In the genomic region with DNA sequence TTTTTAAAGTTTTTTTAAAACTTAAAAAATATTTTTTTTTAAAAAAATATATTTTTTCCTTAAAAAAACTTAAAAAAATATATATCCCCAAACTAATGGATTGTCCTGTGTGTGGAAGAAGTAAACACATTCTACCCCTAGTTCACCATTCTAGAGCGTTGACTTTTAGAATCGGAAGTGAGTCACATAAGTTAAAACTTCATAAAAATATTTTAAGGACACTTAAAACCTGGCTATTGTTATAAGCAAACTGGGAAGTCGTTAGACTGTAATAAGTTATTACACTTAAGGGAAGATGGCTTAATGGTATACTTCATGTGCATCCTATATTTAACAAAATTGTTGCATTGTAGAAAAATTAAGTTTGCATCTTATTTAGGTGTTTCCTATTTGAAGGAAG, we compare ENCODE assay signal across 29 cellular contexts.
"Had no signal": no experiment of that assay in that cellular context is flagged by ENCODE, and none has a peak within 500 bp of the region (broad histone marks: within the 10 kb centered on the region; RNA-seq: fewer than 3 reads in every experiment).

No MANE protein-coding gene starts in this region.

- DNase-seq: hippocampal formation; left colon; left lung; mesendoderm; midbrain; mucosa of descending colon; naive thymus-derived CD4-positive, alpha-beta T cell; pancreas; posterior cingulate gyrus; retina; right cardiac atrium; stimulated activated CD4-positive, alpha-beta T cell treated with anti-CD3 and anti-CD28 coated beads, Interleukin-12 subunit alpha, Interleukin-12 subunit beta, amount 100 ng/mL, for 4 hours; stimulated activated CD4-positive, alpha-beta T cell treated with anti-CD3 and anti-CD28 coated beads, Interleukin-15, amount 100 ng/mL, for 24 hours; stimulated activated CD4-positive, alpha-beta T cell treated with anti-CD3 and anti-CD28 coated beads, Interleukin-2, amount 100 ng/mL, for 24 hours; stimulated activated CD4-positive, alpha-beta T cell treated with anti-CD3 and anti-CD28 coated beads, Interleukin-4, amount 100 ng/mL, for 1 hour; stimulated activated naive B cell treated with anti-CD40 and anti-IgM and Interleukin-4, amounts not matched to agents 10 μg/mL and 1 μg/mL and 100 μg/mL, for 72 hours; stimulated activated naive CD8-positive, alpha-beta T cell treated with anti-CD3 and anti-CD28 coated beads, Interleukin-15, Interleukin-2, amounts not matched to agents 100 U/mL and 50 U/mL, for 24 hours; stomach; testis; thyroid gland; transverse colon; upper lobe of right lung had no signal

- H3K4me3 ChIP-seq: left lung, lung, mucosa of descending colon, pancreas, prostate gland, skin epidermis, stomach, testis, thyroid gland, transverse colon, upper lobe of right lung had no signal

- ATAC-seq: mucosa of descending colon; naive thymus-derived CD4-positive, alpha-beta T cell; natural killer cell treated with Interleukin-12 subunit alpha and Interleukin-12 subunit beta and Interleukin-15 and Interleukin-18, amount 100 ng/mL, for 72 hours; right cardiac atrium; sciatic nerve; stimulated activated naive B cell treated with anti-CD40 and anti-IgM and Interleukin-4, amounts not matched to agents 10 μg/mL and 1 μg/mL and 100 μg/mL, for 72 hours; stimulated activated naive CD8-positive, alpha-beta T cell treated with anti-CD3 and anti-CD28 coated beads, Interleukin-15, Interleukin-2, amounts not matched to agents 100 U/mL and 50 U/mL, for 24 hours had no signal

- H3K36me3 ChIP-seq: pancreas, prostate gland had no signal

- FAIRE-seq: keratinocyte, urothelium cell line had no signal

- H3K27ac ChIP-seq: pancreas, prostate gland, skin epidermis, stomach, testis, thyroid gland, transverse colon, upper lobe of right lung had no signal

- H3K4me1 ChIP-seq: prostate gland, testis, upper lobe of right lung had no signal

- H3K27me3 ChIP-seq: left lung, pancreas, stomach, testis, thyroid gland, transverse colon, upper lobe of right lung had no signal

- H3K9me3 ChIP-seq: left lung, mucosa of descending colon, pancreas, prostate gland, stomach, testis, thyroid gland, transverse colon, upper lobe of right lung had no signal
